Comparison of ENCODE assay signal across 1 cellular context in genomic region chr5:159342838-159343237, GRCh38.
TF ChIP-seq lines count a peak whose summit lies in the region.

No MANE protein-coding gene starts in this region.

TF ChIP-seq in HEK293, 187 proteins besides CTCF, POLR2A, EP300 and RAD21 (continued from another document):
- TF ChIP-seq ZNF701 (tag by site-specific recombination; IDR thresholded peaks at IDR 0.05) = no peak
